8 cellular contexts compared by ENCODE assay signal in genomic region chr22:20531404-20532181, GRCh38. TPM values are rescaled to one million over a fixed set of nuclear protein-coding genes. Genes with fewer than 3 reads are reported as not detected.
DNase-seq lines count a peak whose midpoint lies in the region; ATAC-seq, FAIRE-seq and TF ChIP-seq lines count a peak whose summit lies in the region.

No MANE protein-coding gene starts in this region.

- ATAC-seq in K562: peak; percentile 8; the same call in 2 of the 3 replicates
- no peak for ATAC-seq in activated CD4-positive, CD25-positive, alpha-beta regulatory T cell treated with anti-CD3 and anti-CD28 coated beads, Interleukin-2, amount 50 U/mL, for 24 hours

- DNase-seq in A673 (ENCODE audit: low spot score): peak; percentile 48
- DNase-seq in HPDE6-E6E7 (ENCODE audit: extremely low spot score): peak; percentile 94
- peak in 2 of 4 experiments; percentile 60 to 74 for DNase-seq in K562 (ENCODE audit: extremely low read depth in 1 of 4, low spot score in 3 of 4)
- peak; percentile 98 for DNase-seq in islet precursor cell
- peak; percentile 62 for DNase-seq in stomach
- DNase-seq in NCI-H1105 (lab: John Stamatoyannopoulos, UW): no peak
- no peak for DNase-seq in KBM-7

- no peak for FAIRE-seq in K562 (lab: Jason Lieb, UNC)

- no peak for TF ChIP-seq EP300 in K562 (IDR thresholded peaks at IDR 0.05; ENCODE audit: low read length)
- TF ChIP-seq EP300 in stomach (IDR thresholded peaks at IDR 0.05): no peak

- CTCF ChIA-PET in A673 (lab: Charles Lee) (interaction anchor here (1.0 kb wide), 1 partner anchor 33 kb away, joined by 4 read pairs; no protein-coding TSS in a partner anchor), K562 (lab: Yijun Ruan, JAX; ENCODE audit: low intra/inter-chr PET ratio) (no interaction called here)

- H3K4me3 ChIP-seq in A673 (ENCODE audit: low read depth, low read length, poor library complexity, severe bottlenecking) (no peak overlapping the region), K562 (no peak overlapping the region), stomach (no peak overlapping the region)

- H3K27me3 ChIP-seq in A673 (replicated peaks; ENCODE audit: insufficient read depth, low read depth, low read length, poor library complexity) (no peaks in the 10 kb centered on the region), K562 (ENCODE audit: control insufficient read depth in 2 of 2, insufficient read depth in 2 of 2, low read length in 2 of 2) (no peaks in the 10 kb centered on the region), stomach (no peaks in the 10 kb centered on the region)

- TF ChIP-seq CTCF in A673 (conservative IDR thresholded peaks at IDR 0.05; ENCODE audit: low read depth, low read length) (no peak), K562 (IDR thresholded peaks at IDR 0.05 in 2 of 3, conservative IDR thresholded peaks at IDR 0.05 in 1 of 3; ENCODE audit: insufficient read depth in 2 of 3, low read depth in 1 of 3, low read length in 3 of 3) (no peak), stomach (IDR thresholded peaks at IDR 0.05) (no peak)

- H3K9ac ChIP-seq in K562 (ENCODE audit: insufficient read depth in 1 of 2, low read depth in 2 of 2, low read length in 2 of 2): peak overlapping the region in 1 of 2 experiments; percentile 33; a peak in 2 of 4 replicates

- H3K36me3 ChIP-seq in A673 (ENCODE audit: insufficient read depth, low read length, poor library complexity, severe bottlenecking): peaks cover 5% of the 10 kb centered on the region
- H3K36me3 ChIP-seq in K562 (ENCODE audit: control insufficient read depth, insufficient read depth, low read length): peaks cover 78% of the 10 kb centered on the region
- peaks cover 0 to 26% (median 22%) of the 10 kb centered on the region in 4 donors for H3K36me3 ChIP-seq in stomach

- TF ChIP-seq POLR2A in K562 (conservative IDR thresholded peaks at IDR 0.05) (no peak), stomach (IDR thresholded peaks at IDR 0.05) (no peak)

- H2AFZ ChIP-seq in K562 (ENCODE audit: low read depth, low read length): no peak overlapping the region

- POLR2A ChIA-PET in A673 (lab: Charles Lee; ENCODE audit: low non-redundant PET) (no interaction called here), K562 (lab: Yijun Ruan, JAX) (interaction anchor here (0.6 to 68.9 kb wide), 3 partner anchors 12 to 1978 kb away, joined by 3 to 1693 read pairs (median 1693); partner anchors contain the start of gene MED15)

- BruUV-seq in A673 (replicated peaks; lab: Mats Ljungman, UMichigan) (no TSS peak), K562 (replicated peaks; lab: Mats Ljungman, UMichigan) (no TSS peak)

- peak overlapping the region; percentile 25 for H3K27ac ChIP-seq in A673 (ENCODE audit: low read depth, low read length, poor library complexity, severe bottlenecking)
- no peak overlapping the region; the same call in 2 of the 3 replicates for H3K27ac ChIP-seq in K562 (ENCODE audit: extremely low read depth, low read depth, low read length)
- peak overlapping the region in 4 of 5 donors; percentile 73 to 82 (median 75) for H3K27ac ChIP-seq in stomach

- 82% methylated on average over 15 of the region's 15 CpGs for WGBS in K562 (ENCODE audit: insufficient coverage, low coverage, missing lambda C conversion rate)
- 30 to 50% (median 34%) methylated on average over 13 to 15 of the region's 15 CpGs for WGBS in stomach, 5 donors

- no peak for TF ChIP-seq RAD21 in K562 (CRISPR knock-in tag; conservative IDR thresholded peaks at IDR 0.05 in 1 of 2, IDR thresholded peaks at IDR 0.05 in 1 of 2)

- peaks cover 34% of the 10 kb centered on the region for H3K9me1 ChIP-seq in K562 (ENCODE audit: control insufficient read depth, insufficient read depth, low read length)

- intact Hi-C loops in A673 (cut with micrococcal nuclease; ENCODE audit: unreplicated experiment) (no loop called here), K562 (cut with micrococcal nuclease) (no loop called here), stomach (cut with DNase I; ENCODE audit: low total_unique reads) (no loop called here)

- H3K4me1 ChIP-seq in A673 (ENCODE audit: insufficient read depth, low read length, poor library complexity, severe bottlenecking): peaks cover 29% of the 10 kb centered on the region
- H3K4me1 ChIP-seq in K562 (replicated peaks in 1 of 2; ENCODE audit: control insufficient read depth in 2 of 2, insufficient read depth in 2 of 2, low read length in 2 of 2): peaks cover 9 to 52% of the 10 kb centered on the region in 2 experiments
- peaks cover 41 to 92% (median 56%) of the 10 kb centered on the region in 4 donors for H3K4me1 ChIP-seq in stomach

- no peak overlapping the region for H3K4me2 ChIP-seq in K562 (ENCODE audit: insufficient read depth, low read length)

- in situ Hi-C loops in K562 (cut with MboI): no loop called here
- in situ Hi-C loops in KBM-7 (cut with MboI; ENCODE audit: low pct_unique_long_range_greater_than_20kb, low sequenced_read_pairs): no loop called here

- H4K20me1 ChIP-seq in K562 (replicated peaks; ENCODE audit: control insufficient read depth, insufficient read depth, low read length): peaks cover 75% of the 10 kb centered on the region

- peaks cover 91% of the 10 kb centered on the region for H3K79me2 ChIP-seq in K562 (ENCODE audit: control insufficient read depth, insufficient read depth, low read length)

- H3K9me3 ChIP-seq in A673 (ENCODE audit: low read depth, low read length, poor library complexity, severe bottlenecking): no peaks in the 10 kb centered on the region
- H3K9me3 ChIP-seq in K562 (replicated peaks; ENCODE audit: control insufficient read depth, insufficient read depth, low read depth, low read length): no peaks in the 10 kb centered on the region
- H3K9me3 ChIP-seq in stomach: no peaks in the 10 kb centered on the region

TF ChIP-seq in K562, 482 proteins besides CTCF, POLR2A, EP300 and RAD21 (continues in another document):
- TF ChIP-seq EWSR1 (IDR thresholded peaks at IDR 0.05; ENCODE audit: borderline replicate concordance, low read depth, partially characterized antibody): no peak
- peak; percentile 37; the same call in 1 of the 2 replicates for TF ChIP-seq CAMTA2 (CRISPR knock-in tag; conservative IDR thresholded peaks at IDR 0.05)

RNA-seq across cellular contexts. Expression of gene MED15, which starts 24.2 kb away (rescaled TPM):
- total RNA-seq in A673 (2021) (96.2 and 101 TPM in 2 replicates), K562 (2014; rRNA removed) (72.6 and 103 TPM in 2 replicates), K562 (2014; rRNA removed; fragmentation: Illumina TruSeq; extraction: Trizol) (26.1 and 26.4 TPM in 2 replicates), K562 (2015; rRNA removed; fragmentation: Illumina TruSeq; extraction: Trizol) (59.2 and 60.1 TPM in 2 replicates), K562 (2021) (264 and 271 TPM in 2 replicates), stomach (100 to 1,000 TPM in 3 of 5 donors, 10 to 100 TPM in 2; 28.3 to 289 (median 135) TPM)
- total RNA-seq in K562 (2011; cell fraction: chromatin; rRNA removed; ENCODE audit: low replicate concordance): 482 and 971 TPM in 2 replicates
- total RNA-seq in K562 (2011; cell fraction: nucleolus; rRNA removed): 663 TPM in 2 replicates
- 469 and 476 TPM in 2 replicates for total RNA-seq in K562 (2011; cell fraction: nucleoplasm; rRNA removed)
- polyA plus RNA-seq in K562 (2011; rRNA removed) (40.4 and 111 TPM in 2 replicates), K562 (2014; fragmentation: Illumina TruSeq; extraction: Trizol) (76.0 and 122 TPM in 2 replicates), K562 (2014; fragmentation: Nextera tagmentation; extraction: Ambion mirVana) (1 to 10 TPM; 4.0 to 5.2 TPM), K562 (2014; rRNA removed) (102 and 130 TPM in 2 replicates), stomach (10 to 100 TPM; 29.3 to 41.9 (median 39.3) TPM)
- 75.5 and 117 TPM in 2 replicates for polyA plus RNA-seq in K562 (2011; cell fraction: cytosol; rRNA removed)
- 369 and 471 TPM in 2 replicates for polyA plus RNA-seq in K562 (2011; cell fraction: nucleus; rRNA removed)
- 148 and 229 TPM in 2 replicates for polyA plus RNA-seq in K562 (2012)
- polyA minus RNA-seq in K562 (2011; rRNA and poly(A)+ RNA removed): 98.8 and 108 TPM in 2 replicates
- 188 and 326 TPM in 2 replicates for polyA minus RNA-seq in K562 (2011; cell fraction: cytosol; rRNA and poly(A)+ RNA removed)
- polyA minus RNA-seq in K562 (2011; cell fraction: nucleus; rRNA and poly(A)+ RNA removed): 310 and 409 TPM in 2 replicates

RNA-seq across cellular contexts. Expression of gene KLHL22, which starts 36.0 kb away (rescaled TPM):
- total RNA-seq in A673 (2021): 36.2 and 46.3 TPM in 2 replicates
- 116 and 152 TPM in 2 replicates for total RNA-seq in K562 (2011; cell fraction: chromatin; rRNA removed; ENCODE audit: low replicate concordance)
- total RNA-seq in K562 (2011; cell fraction: nucleolus; rRNA removed): 68.5 and 75.0 TPM in 2 replicates
- 88.1 and 101 TPM in 2 replicates for total RNA-seq in K562 (2011; cell fraction: nucleoplasm; rRNA removed)
- total RNA-seq in K562 (2014; rRNA removed): 15.1 and 15.6 TPM in 2 replicates
- total RNA-seq in K562 (2014; rRNA removed; fragmentation: Illumina TruSeq; extraction: Trizol): 13.5 and 15.3 TPM in 2 replicates
- 15.2 and 15.7 TPM in 2 replicates for total RNA-seq in K562 (2015; rRNA removed; fragmentation: Illumina TruSeq; extraction: Trizol)
- 20.1 and 21.1 TPM in 2 replicates for total RNA-seq in K562 (2021)
- 25.6 and 43.0 TPM in 2 replicates for polyA plus RNA-seq in K562 (2011; rRNA removed)
- polyA plus RNA-seq in K562 (2011; cell fraction: cytosol; rRNA removed): 24.5 and 36.2 TPM in 2 replicates
- polyA plus RNA-seq in K562 (2011; cell fraction: nucleus; rRNA removed): 73.7 and 92.5 TPM in 2 replicates
- 15.0 and 42.6 TPM in 2 replicates for polyA plus RNA-seq in K562 (2012)
- 15.4 and 16.5 TPM in 2 replicates for polyA plus RNA-seq in K562 (2014; fragmentation: Illumina TruSeq; extraction: Trizol)
- 1 to 10 TPM; 1.3 to 1.8 TPM for polyA plus RNA-seq in K562 (2014; fragmentation: Nextera tagmentation; extraction: Ambion mirVana)
- 15.8 and 18.6 TPM in 2 replicates for polyA plus RNA-seq in K562 (2014; rRNA removed)
- polyA minus RNA-seq in K562 (2011; rRNA and poly(A)+ RNA removed): 24.1 and 42.3 TPM in 2 replicates
- polyA minus RNA-seq in K562 (2011; cell fraction: cytosol; rRNA and poly(A)+ RNA removed): 13.4 and 21.4 TPM in 2 replicates
- 36.2 and 65.9 TPM in 2 replicates for polyA minus RNA-seq in K562 (2011; cell fraction: nucleus; rRNA and poly(A)+ RNA removed)
- total RNA-seq in stomach: 10 to 100 TPM in 4 of 5 donors, 1 to 10 TPM in 1; 7.0 to 26.5 (median 22.8) TPM
- 10 to 100 TPM in 2 of 3 donors, 1 to 10 TPM in 1; 7.0 to 10.8 (median 10.2) TPM for polyA plus RNA-seq in stomach

Comparison
In these comparisons a context has a peak if more than half of its experiments do, and no peak if none do; other contexts are left out.
1. DNase-seq: peak in A673 (single experiment), HPDE6-E6E7 (single experiment), islet precursor cell (single experiment) and stomach (single experiment); none in NCI-H1105 (single experiment) and KBM-7 (single experiment).